25 cellular contexts compared by ENCODE assay signal in the genomic region with DNA sequence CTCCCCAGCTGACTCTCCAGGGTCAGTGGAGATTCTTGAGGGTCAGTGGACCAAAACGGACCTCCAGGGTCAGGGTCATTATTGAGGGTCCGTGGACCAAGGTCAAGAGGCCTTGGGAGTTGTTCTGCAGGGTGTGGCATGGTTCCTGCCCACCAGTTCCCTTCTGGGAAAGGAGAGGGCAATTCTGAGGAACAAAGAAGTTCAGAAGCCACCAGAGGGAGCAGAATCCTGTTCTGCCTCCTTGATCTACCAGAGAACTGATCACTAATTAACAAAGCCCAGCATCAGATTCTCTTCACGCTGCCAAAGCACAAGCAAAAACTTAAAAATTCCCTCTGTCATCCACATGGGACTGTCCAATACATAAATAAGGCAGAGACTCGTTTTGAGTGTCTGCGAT.
"Had no signal": no experiment of that assay in that cellular context is flagged by ENCODE, and none has a peak within 500 bp of the region (broad histone marks: within the 10 kb centered on the region; RNA-seq: fewer than 3 reads in every experiment).

No MANE protein-coding gene starts in this region.

- H3K27me3 ChIP-seq: brain microvascular endothelial cell, cardiac muscle cell, MG63 had no signal

- DNase-seq: activated CD4-positive, alpha-beta memory T cell treated with anti-CD3 and anti-CD28 coated beads, Interleukin-2, amount 10 ng/mL, durations not matched to agents 7 days and 5 days; activated CD4-positive, alpha-beta T cell treated with anti-CD3 and anti-CD28 coated beads for 36 hours; activated CD4-positive, alpha-beta T cell treated with anti-CD3 and anti-CD28 coated beads, Interleukin-2, amount 50 U/mL, for 1 hour; activated CD8-positive, alpha-beta memory T cell treated with anti-CD3 and anti-CD28 coated beads, Interleukin-2, amount 50 U/mL, for 4 hours; activated gamma-delta T cell treated with Interleukin-2 at 50 U/mL for 16 hours; activated naive CD4-positive, alpha-beta T cell treated with anti-CD3 and anti-CD28 coated beads, Interleukin-2, amount 10 ng/mL, durations not matched to agents 7 days and 5 days; activated naive CD8-positive, alpha-beta T cell treated with anti-CD3 and anti-CD28 coated beads for 36 hours; activated T-cell treated with anti-CD3 and anti-CD28 coated beads, Interleukin-2, amount 50 U/mL, for 72 hours; brain microvascular endothelial cell; MG63; MV-4-11; NCI-H1092 treated with DMSO at 0.1 percent for 48 hours; NCI-H1417 treated with DMSO at 0.1 percent for 48 hours; NCI-H1694; NCI-H2029; NCI-H2107; NCI-H2171 treated with DMSO at 0.1 percent for 48 hours; NCI-H226; NCI-H510A; NCI-H526 treated with DMSO at 0.1 percent for 48 hours; PC-3; SIG-M5; T-helper 17 cell; T-helper 9 cell had no signal

- H3K27ac ChIP-seq: brain microvascular endothelial cell, cardiac muscle cell had no signal

- ATAC-seq: activated CD4-positive, alpha-beta T cell treated with anti-CD3 and anti-CD28 coated beads for 36 hours; activated T-cell treated with anti-CD3 and anti-CD28 coated beads, Interleukin-2, amount 50 U/mL, for 72 hours; PC-3; T-helper 17 cell had no signal

- H3K36me3 ChIP-seq: brain microvascular endothelial cell, cardiac muscle cell, MG63 had no signal

- H3K9me3 ChIP-seq: MG63 had no signal

- H3K4me3 ChIP-seq: cardiac muscle cell, MG63 had no signal
